ENCODE assay signal across 18 cellular contexts in the genomic region with DNA sequence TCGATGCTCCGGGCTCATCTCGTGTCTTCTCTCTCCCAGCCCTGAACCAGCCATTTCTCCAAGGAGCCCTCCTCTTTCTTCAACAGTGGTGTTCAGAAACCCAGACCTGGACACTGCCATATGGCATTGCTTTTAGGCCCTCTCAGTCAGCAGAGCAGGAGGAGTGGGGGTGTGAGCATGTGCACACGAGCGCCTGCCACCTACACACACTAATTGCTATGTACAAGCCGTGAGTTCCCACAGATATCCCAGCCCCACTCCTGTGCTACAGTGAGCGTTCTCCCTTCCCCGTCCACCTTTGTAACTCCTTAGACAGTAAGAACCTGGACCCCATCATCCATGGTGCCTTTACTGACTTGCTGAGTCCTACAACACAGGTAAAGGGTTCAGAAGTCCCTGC.
"Had no signal": no experiment of that assay in that cellular context is flagged by ENCODE, and none has a peak within 500 bp of the region (broad histone marks: within the 10 kb centered on the region; RNA-seq: fewer than 3 reads in every experiment).

No MANE protein-coding gene starts in this region.

- DNase-seq: activated CD4-positive, alpha-beta T cell treated with anti-CD3 and anti-CD28 coated beads, Interleukin-2, amount 50 U/mL, for 1 hour; activated CD8-positive, alpha-beta memory T cell treated with anti-CD3 and anti-CD28 coated beads, Interleukin-2, amount 50 U/mL, for 4 hours; activated gamma-delta T cell treated with Interleukin-2 at 50 U/mL for 16 hours; activated naive CD8-positive, alpha-beta T cell treated with anti-CD3 and anti-CD28 coated beads for 36 hours; activated T-cell treated with anti-CD3 and anti-CD28 coated beads, Interleukin-2, amount 50 U/mL, for 72 hours; amniotic stem cell; erythroblast; kidney; left lung; SK-N-SH; stimulated activated CD4-positive, alpha-beta T cell treated with anti-CD3 and anti-CD28 coated beads, Interleukin-4, amount 100 ng/mL, for 24 hours; stimulated activated naive CD4-positive, alpha-beta T cell treated with Interleukin-2 at 50 U/mL for 16 hours; substantia nigra; T-helper 1 cell; T-helper 9 cell; tibial artery had no signal

- H3K27ac Mint-ChIP-seq: activated naive CD8-positive, alpha-beta T cell treated with anti-CD3 and anti-CD28 coated beads for 36 hours had no signal

- H3K9me3 Mint-ChIP-seq: activated naive CD8-positive, alpha-beta T cell treated with anti-CD3 and anti-CD28 coated beads for 36 hours; activated T-cell treated with anti-CD3 and anti-CD28 coated beads, Interleukin-2, amount 50 U/mL, for 72 hours had no signal

- H3K27me3 Mint-ChIP-seq: activated naive CD8-positive, alpha-beta T cell treated with anti-CD3 and anti-CD28 coated beads for 36 hours had no signal

- H3K4me3 Mint-ChIP-seq: activated naive CD8-positive, alpha-beta T cell treated with anti-CD3 and anti-CD28 coated beads for 36 hours; activated T-cell treated with anti-CD3 and anti-CD28 coated beads, Interleukin-2, amount 50 U/mL, for 72 hours had no signal

- ATAC-seq: activated T-cell treated with anti-CD3 and anti-CD28 coated beads, Interleukin-2, amount 50 U/mL, for 72 hours; left lung; pancreas; sciatic nerve had no signal
